ENCODE assay signal across 17 cellular contexts in the genomic region with DNA sequence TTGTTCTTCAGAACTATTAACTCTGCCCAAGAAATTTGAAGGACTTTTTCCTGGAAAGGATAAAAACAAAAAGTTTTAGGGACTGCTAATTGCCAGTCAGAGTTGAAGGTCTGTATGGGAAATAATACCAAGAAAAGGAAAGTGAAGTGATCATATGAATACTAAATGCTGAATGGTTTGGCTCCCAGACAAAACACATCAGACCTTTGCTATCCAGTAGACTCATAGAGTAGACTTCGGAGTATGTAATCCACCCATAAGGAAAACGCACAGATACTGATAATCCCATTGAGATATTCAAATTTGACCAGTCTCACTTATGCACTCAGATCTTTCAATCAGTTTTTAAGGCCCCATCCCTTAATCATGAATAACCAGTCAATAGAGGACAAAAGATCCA.
"Had no signal": no experiment of that assay in that cellular context is flagged by ENCODE, and none has a peak within 500 bp of the region (broad histone marks: within the 10 kb centered on the region; RNA-seq: fewer than 3 reads in every experiment).

No MANE protein-coding gene starts in this region.

- H3K9me3 ChIP-seq: lower lobe of right lung, ovary, right lobe of liver, thyroid gland had no signal

- H3K4me3 ChIP-seq: lower lobe of right lung, ovary, right lobe of liver, thyroid gland had no signal

- DNase-seq: activated CD4-positive, alpha-beta T cell treated with anti-CD3 and anti-CD28 coated beads for 1 hour; activated CD4-positive, alpha-beta T cell treated with anti-CD3 and anti-CD28 coated beads, Interleukin-2, amount 50 U/mL, for 48 hours; activated gamma-delta T cell treated with Interleukin-2 at 50 U/mL for 16 hours; activated naive CD8-positive, alpha-beta T cell treated with anti-CD3 and anti-CD28 coated beads, Interleukin-2, amount 10 ng/mL, durations not matched to agents 7 days and 5 days; activated T-cell treated with anti-CD3 and anti-CD28 coated beads, Interleukin-2, amount 50 U/mL, for 4 hours; anterior cingulate cortex; brain microvascular endothelial cell; cortex of kidney; effector CD8-positive, alpha-beta T cell; head of caudate nucleus; lower lobe of right lung; ovary; right lobe of liver; stimulated activated CD4-positive, alpha-beta T cell treated with anti-CD3 and anti-CD28 coated beads, Interleukin-1b, Interleukin-23, amount 100 ng/mL, for 48 hours; T1000; thyroid gland had no signal

- H3K27ac Mint-ChIP-seq: activated naive CD8-positive, alpha-beta T cell treated with anti-CD3 and anti-CD28 coated beads, Interleukin-2, amount 10 ng/mL, durations not matched to agents 7 days and 5 days had no signal

- ATAC-seq: right lobe of liver had no signal

- H3K4me3 Mint-ChIP-seq: activated naive CD8-positive, alpha-beta T cell treated with anti-CD3 and anti-CD28 coated beads, Interleukin-2, amount 10 ng/mL, durations not matched to agents 7 days and 5 days; neural crest cell had no signal

- H3K27me3 ChIP-seq: brain microvascular endothelial cell, ovary, right lobe of liver, thyroid gland had no signal

- H3K4me1 Mint-ChIP-seq: neural crest cell had no signal

- H3K36me3 ChIP-seq: brain microvascular endothelial cell, lower lobe of right lung, ovary, right lobe of liver, thyroid gland had no signal

- H3K4me1 ChIP-seq: right lobe of liver, thyroid gland had no signal

- H3K27me3 Mint-ChIP-seq: activated naive CD8-positive, alpha-beta T cell treated with anti-CD3 and anti-CD28 coated beads, Interleukin-2, amount 10 ng/mL, durations not matched to agents 7 days and 5 days had no signal

- H3K27ac ChIP-seq: brain microvascular endothelial cell, lower lobe of right lung, ovary, right lobe of liver, thyroid gland had no signal
